In genomic region chr18:812673-813404, GRCh38 we compare ENCODE assay signal across 8 cellular contexts. TPM values are rescaled to one million over a fixed set of nuclear protein-coding genes. Genes with fewer than 3 reads are reported as not detected.
DNase-seq lines count a peak whose midpoint lies in the region; ATAC-seq and TF ChIP-seq lines count a peak whose summit lies in the region.

No MANE protein-coding gene starts in this region.

- no peaks in the 10 kb centered on the region for H3K4me1 ChIP-seq in BE2C
- peaks cover 6% of the 10 kb centered on the region for H3K4me1 ChIP-seq in RWPE2 (ENCODE audit: insufficient read depth, poor library complexity, severe bottlenecking)
- H3K4me1 ChIP-seq in gastroesophageal sphincter = peaks cover 0 to 43% (median 4%) of the 10 kb centered on the region in 3 donors
- peaks cover 10 to 19% of the 10 kb centered on the region in 2 donors for H3K4me1 ChIP-seq in thoracic aorta (ENCODE audit: control insufficient read depth in 1 of 2, low read depth in 2 of 2)

- H3K4me3 ChIP-seq in BE2C (ENCODE audit: low read depth, low read length) (peak overlapping the region; percentile 49), RWPE2 (ENCODE audit: severe bottlenecking) (peak overlapping the region; percentile 78), gastroesophageal sphincter (peak overlapping the region; percentile 67 to 95), thoracic aorta (peak overlapping the region; percentile 98)

- ATAC-seq in GM19324 (IDR thresholded peaks at IDR 0.05; ENCODE audit: low FRiP score, unreplicated experiment) (peak; percentile 32), HG03457 (IDR thresholded peaks at IDR 0.05; ENCODE audit: unreplicated experiment) (peak; percentile 13), RWPE2 (ENCODE audit: low read depth) (peak; percentile 47), gastroesophageal sphincter (peak; percentile 84), omental fat pad (ENCODE audit: low FRiP score) (peak; percentile 90), thoracic aorta (ENCODE audit: insufficient number of reproducible peaks, low FRiP score, low read depth) (peak; percentile 88)

- H3K27ac ChIP-seq in RWPE2 (ENCODE audit: poor library complexity, severe bottlenecking) = peak overlapping the region; percentile 72
- H3K27ac ChIP-seq in gastroesophageal sphincter = peak overlapping the region; percentile 86 to 98 (median 96)
- H3K27ac ChIP-seq in thoracic aorta = peak overlapping the region; percentile 91 to 94

- H3K9me3 ChIP-seq in BE2C (no peaks in the 10 kb centered on the region), RWPE2 (ENCODE audit: severe bottlenecking) (no peaks in the 10 kb centered on the region), gastroesophageal sphincter (no peaks in the 10 kb centered on the region), thoracic aorta (no peaks in the 10 kb centered on the region)

- DNase-seq in BE2C (no peak), RWPE2 (ENCODE audit: low spot score) (peak; percentile 73), omental fat pad (ENCODE audit: low spot score) (peak; percentile 64), thoracic aorta (ENCODE audit: low spot score) (peak; percentile 65)
- DNase-seq in activated effector memory CD4-positive, alpha-beta T cell treated with anti-CD3 and anti-CD28 coated beads, Interleukin-2, amount 50 U/mL, for 16 hours = peak; percentile 86

- no peak for TF ChIP-seq EP300 in gastroesophageal sphincter (IDR thresholded peaks at IDR 0.05)

- TF ChIP-seq CTCF in BE2C (IDR thresholded peaks at IDR 0.05; ENCODE audit: low read depth, low read length) (no peak), RWPE2 (IDR thresholded peaks at IDR 0.05; ENCODE audit: poor library complexity, severe bottlenecking) (no peak), gastroesophageal sphincter (IDR thresholded peaks at IDR 0.05) (no peak), omental fat pad (IDR thresholded peaks at IDR 0.05) (no peak), thoracic aorta (IDR thresholded peaks at IDR 0.05) (no peak)

- WGBS in gastroesophageal sphincter (ENCODE audit: low coverage in 1 of 2), 2 donors = 2 to 8% methylated on average over 8 to 13 of the region's 33 CpGs

- peak in 1 of 2 donors; percentile 3 for TF ChIP-seq POLR2A in gastroesophageal sphincter (IDR thresholded peaks at IDR 0.05)

- H3K27me3 ChIP-seq in BE2C (peaks cover 47% of the 10 kb centered on the region), RWPE2 (ENCODE audit: insufficient read depth, poor library complexity, severe bottlenecking) (no peaks in the 10 kb centered on the region), gastroesophageal sphincter (no peaks in the 10 kb centered on the region), thoracic aorta (replicated peaks; ENCODE audit: insufficient read depth) (no peaks in the 10 kb centered on the region)

- H3K36me3 ChIP-seq in BE2C = no peaks in the 10 kb centered on the region
- H3K36me3 ChIP-seq in RWPE2 (ENCODE audit: low read depth) = no peaks in the 10 kb centered on the region
- H3K36me3 ChIP-seq in gastroesophageal sphincter = no peaks in the 10 kb centered on the region
- H3K36me3 ChIP-seq in thoracic aorta = no peaks in the 10 kb centered on the region

RNA-seq across cellular contexts. Expression of gene YES1, which starts 0.8 kb away (rescaled TPM):
- not detected for polyA plus RNA-seq in BE2C (2012; ENCODE audit: insufficient read depth, insufficient read length, low read depth)
- total RNA-seq in gastroesophageal sphincter = 100 to 1,000 TPM in 2 of 4 donors, 10 to 100 TPM in 2; 84.1 to 127 (median 96.8) TPM
- total RNA-seq in omental fat pad = 100 to 1,000 TPM in 2 of 4 donors, 10 to 100 TPM in 2; 75.2 to 149 (median 108) TPM
- total RNA-seq in thoracic aorta = 10 to 100 TPM; 41.2 to 50.4 TPM

Comparison
In these comparisons a context has a peak if more than half of its experiments do, and no peak if none do; other contexts are left out.
1. ATAC-seq: peak in every context shown above with its lines; median percentile 90 in omental fat pad; 88 in thoracic aorta; 84 in gastroesophageal sphincter; 47 in RWPE2; 32 in GM19324; 13 in HG03457.